In the genomic region with DNA sequence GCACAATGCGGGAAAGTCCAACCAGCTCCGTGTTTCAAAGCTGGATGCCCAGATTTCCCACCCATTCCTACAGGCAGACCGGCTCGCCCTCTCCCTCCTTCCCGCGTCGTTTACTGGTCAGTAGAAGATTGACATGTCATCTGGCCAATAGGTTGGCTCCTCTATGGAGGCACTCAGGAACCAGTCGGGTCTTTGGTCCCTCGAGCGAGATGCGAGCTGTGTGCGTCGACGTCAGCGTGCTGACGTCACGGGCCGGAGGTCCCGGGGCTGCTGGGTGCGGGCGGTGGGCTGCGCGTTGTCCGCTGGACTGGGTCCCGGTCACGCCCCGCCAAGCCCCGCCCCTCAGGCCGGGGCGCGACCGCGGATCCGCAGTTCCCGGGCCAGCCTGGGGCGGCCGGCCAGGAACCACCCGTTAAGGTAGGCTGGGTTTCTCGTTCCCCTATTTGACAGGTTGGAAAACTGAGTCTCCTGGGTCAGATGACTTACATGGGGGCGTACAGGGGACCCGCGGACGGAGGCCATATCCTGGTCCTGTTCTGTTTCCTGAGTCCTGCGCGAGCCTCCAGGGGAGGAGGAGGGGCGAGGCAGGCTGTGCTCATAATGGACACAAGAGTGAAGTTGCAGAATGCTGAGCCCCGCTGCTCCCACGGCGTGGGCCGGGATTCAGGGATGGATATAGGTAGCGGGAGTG, we compare ENCODE assay signal across 1 cellular context.
A peak's percentile ranks its signal among the peaks of the same experiment; 100 is the strongest.
TF ChIP-seq lines count a peak whose summit lies in the region.

A gene with protein sequence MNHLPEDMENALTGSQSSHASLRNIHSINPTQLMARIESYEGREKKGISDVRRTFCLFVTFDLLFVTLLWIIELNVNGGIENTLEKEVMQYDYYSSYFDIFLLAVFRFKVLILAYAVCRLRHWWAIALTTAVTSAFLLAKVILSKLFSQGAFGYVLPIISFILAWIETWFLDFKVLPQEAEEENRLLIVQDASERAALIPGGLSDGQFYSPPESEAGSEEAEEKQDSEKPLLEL (plus strand): TSS at position 242 of the 691 bp plus-strand sequence. CDS start 29,260 bp downstream, outside the sequence.

TF ChIP-seq in HepG2, 621 proteins besides CTCF, POLR2A, EP300 and RAD21 (continued from another document and continues in another):
- TF ChIP-seq, protein P1, sequence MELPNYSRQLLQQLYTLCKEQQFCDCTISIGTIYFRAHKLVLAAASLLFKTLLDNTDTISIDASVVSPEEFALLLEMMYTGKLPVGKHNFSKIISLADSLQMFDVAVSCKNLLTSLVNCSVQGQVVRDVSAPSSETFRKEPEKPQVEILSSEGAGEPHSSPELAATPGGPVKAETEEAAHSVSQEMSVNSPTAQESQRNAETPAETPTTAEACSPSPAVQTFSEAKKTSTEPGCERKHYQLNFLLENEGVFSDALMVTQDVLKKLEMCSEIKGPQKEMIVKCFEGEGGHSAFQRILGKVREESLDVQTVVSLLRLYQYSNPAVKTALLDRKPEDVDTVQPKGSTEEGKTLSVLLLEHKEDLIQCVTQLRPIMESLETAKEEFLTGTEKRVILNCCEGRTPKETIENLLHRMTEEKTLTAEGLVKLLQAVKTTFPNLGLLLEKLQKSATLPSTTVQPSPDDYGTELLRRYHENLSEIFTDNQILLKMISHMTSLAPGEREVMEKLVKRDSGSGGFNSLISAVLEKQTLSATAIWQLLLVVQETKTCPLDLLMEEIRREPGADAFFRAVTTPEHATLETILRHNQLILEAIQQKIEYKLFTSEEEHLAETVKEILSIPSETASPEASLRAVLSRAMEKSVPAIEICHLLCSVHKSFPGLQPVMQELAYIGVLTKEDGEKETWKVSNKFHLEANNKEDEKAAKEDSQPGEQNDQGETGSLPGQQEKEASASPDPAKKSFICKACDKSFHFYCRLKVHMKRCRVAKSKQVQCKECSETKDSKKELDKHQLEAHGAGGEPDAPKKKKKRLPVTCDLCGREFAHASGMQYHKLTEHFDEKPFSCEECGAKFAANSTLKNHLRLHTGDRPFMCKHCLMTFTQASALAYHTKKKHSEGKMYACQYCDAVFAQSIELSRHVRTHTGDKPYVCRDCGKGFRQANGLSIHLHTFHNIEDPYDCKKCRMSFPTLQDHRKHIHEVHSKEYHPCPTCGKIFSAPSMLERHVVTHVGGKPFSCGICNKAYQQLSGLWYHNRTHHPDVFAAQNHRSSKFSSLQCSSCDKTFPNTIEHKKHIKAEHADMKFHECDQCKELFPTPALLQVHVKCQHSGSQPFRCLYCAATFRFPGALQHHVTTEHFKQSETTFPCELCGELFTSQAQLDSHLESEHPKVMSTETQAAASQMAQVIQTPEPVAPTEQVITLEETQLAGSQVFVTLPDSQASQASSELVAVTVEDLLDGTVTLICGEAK (IDR thresholded peaks at IDR 0.05) = no peak
- TF ChIP-seq, protein P1 (CRISPR knock-in tag; IDR thresholded peaks at IDR 0.05) = 0 out of 2 replicates have a peak, but pooled peaks have one; percentile 20
- TF ChIP-seq SMAD9 (CRISPR knock-in tag; IDR thresholded peaks at IDR 0.05) = no peak
- peak; percentile 97 for TF ChIP-seq NFYC (CRISPR knock-in tag; IDR thresholded peaks at IDR 0.05)
- TF ChIP-seq SRSF4 (IDR thresholded peaks at IDR 0.05; ENCODE audit: low read depth, low read length, poor library complexity, severe bottlenecking) = no peak
- TF ChIP-seq MNT (IDR thresholded peaks at IDR 0.05) = no peak
- no peak for TF ChIP-seq NFATC3 (CRISPR knock-in tag; IDR thresholded peaks at IDR 0.05)
- TF ChIP-seq HOXA5 (CRISPR knock-in tag; IDR thresholded peaks at IDR 0.05) = no peak
- no peak for TF ChIP-seq ZNF790 (CRISPR knock-in tag; IDR thresholded peaks at IDR 0.05; ENCODE audit: borderline replicate concordance)
- peak; percentile 69; the same call in 1 of the 2 replicates for TF ChIP-seq TBX2 (CRISPR knock-in tag; IDR thresholded peaks at IDR 0.05; ENCODE audit: borderline replicate concordance)
- peak; percentile 47; the same call in 1 of the 2 replicates for TF ChIP-seq TEF (CRISPR knock-in tag; IDR thresholded peaks at IDR 0.05)
- TF ChIP-seq, protein P2, sequence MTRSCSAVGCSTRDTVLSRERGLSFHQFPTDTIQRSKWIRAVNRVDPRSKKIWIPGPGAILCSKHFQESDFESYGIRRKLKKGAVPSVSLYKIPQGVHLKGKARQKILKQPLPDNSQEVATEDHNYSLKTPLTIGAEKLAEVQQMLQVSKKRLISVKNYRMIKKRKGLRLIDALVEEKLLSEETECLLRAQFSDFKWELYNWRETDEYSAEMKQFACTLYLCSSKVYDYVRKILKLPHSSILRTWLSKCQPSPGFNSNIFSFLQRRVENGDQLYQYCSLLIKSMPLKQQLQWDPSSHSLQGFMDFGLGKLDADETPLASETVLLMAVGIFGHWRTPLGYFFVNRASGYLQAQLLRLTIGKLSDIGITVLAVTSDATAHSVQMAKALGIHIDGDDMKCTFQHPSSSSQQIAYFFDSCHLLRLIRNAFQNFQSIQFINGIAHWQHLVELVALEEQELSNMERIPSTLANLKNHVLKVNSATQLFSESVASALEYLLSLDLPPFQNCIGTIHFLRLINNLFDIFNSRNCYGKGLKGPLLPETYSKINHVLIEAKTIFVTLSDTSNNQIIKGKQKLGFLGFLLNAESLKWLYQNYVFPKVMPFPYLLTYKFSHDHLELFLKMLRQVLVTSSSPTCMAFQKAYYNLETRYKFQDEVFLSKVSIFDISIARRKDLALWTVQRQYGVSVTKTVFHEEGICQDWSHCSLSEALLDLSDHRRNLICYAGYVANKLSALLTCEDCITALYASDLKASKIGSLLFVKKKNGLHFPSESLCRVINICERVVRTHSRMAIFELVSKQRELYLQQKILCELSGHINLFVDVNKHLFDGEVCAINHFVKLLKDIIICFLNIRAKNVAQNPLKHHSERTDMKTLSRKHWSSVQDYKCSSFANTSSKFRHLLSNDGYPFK (CRISPR knock-in tag; IDR thresholded peaks at IDR 0.05; ENCODE audit: borderline replicate concordance) = peak; percentile 16; the same call in 1 of the 2 replicates
- TF ChIP-seq ZNF816 (CRISPR knock-in tag; IDR thresholded peaks at IDR 0.05; ENCODE audit: borderline replicate concordance) = no peak
- TF ChIP-seq, protein P3, sequence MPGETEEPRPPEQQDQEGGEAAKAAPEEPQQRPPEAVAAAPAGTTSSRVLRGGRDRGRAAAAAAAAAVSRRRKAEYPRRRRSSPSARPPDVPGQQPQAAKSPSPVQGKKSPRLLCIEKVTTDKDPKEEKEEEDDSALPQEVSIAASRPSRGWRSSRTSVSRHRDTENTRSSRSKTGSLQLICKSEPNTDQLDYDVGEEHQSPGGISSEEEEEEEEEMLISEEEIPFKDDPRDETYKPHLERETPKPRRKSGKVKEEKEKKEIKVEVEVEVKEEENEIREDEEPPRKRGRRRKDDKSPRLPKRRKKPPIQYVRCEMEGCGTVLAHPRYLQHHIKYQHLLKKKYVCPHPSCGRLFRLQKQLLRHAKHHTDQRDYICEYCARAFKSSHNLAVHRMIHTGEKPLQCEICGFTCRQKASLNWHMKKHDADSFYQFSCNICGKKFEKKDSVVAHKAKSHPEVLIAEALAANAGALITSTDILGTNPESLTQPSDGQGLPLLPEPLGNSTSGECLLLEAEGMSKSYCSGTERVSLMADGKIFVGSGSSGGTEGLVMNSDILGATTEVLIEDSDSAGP (CRISPR knock-in tag; IDR thresholded peaks at IDR 0.05; ENCODE audit: borderline replicate concordance) = peak; percentile 70; the same call in 1 of the 2 replicates
- no peak for TF ChIP-seq KLF9 (CRISPR knock-in tag; IDR thresholded peaks at IDR 0.05; ENCODE audit: low read depth)
- TF ChIP-seq, protein P4, sequence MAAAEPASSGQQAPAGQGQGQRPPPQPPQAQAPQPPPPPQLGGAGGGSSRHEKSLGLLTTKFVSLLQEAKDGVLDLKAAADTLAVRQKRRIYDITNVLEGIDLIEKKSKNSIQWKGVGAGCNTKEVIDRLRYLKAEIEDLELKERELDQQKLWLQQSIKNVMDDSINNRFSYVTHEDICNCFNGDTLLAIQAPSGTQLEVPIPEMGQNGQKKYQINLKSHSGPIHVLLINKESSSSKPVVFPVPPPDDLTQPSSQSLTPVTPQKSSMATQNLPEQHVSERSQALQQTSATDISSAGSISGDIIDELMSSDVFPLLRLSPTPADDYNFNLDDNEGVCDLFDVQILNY (CRISPR knock-in tag; conservative IDR thresholded peaks at IDR 0.05) = no peak; the same call in 1 of the 2 replicates
- TF ChIP-seq KMT2A (CRISPR knock-in tag; IDR thresholded peaks at IDR 0.05) = peak; percentile 75
- TF ChIP-seq ATF2 (CRISPR knock-in tag; IDR thresholded peaks at IDR 0.05) = peak; percentile 55; the same call in 1 of the 2 replicates
- no peak for TF ChIP-seq SMARCE1 (IDR thresholded peaks at IDR 0.05; ENCODE audit: borderline replicate concordance)
- TF ChIP-seq BRCA1 (CRISPR knock-in tag; IDR thresholded peaks at IDR 0.05) = no peak; the same call in 1 of the 2 replicates
- no peak for TF ChIP-seq ZFP41 (CRISPR knock-in tag; IDR thresholded peaks at IDR 0.05; ENCODE audit: borderline replicate concordance)
- no peak for TF ChIP-seq ZSCAN25 (CRISPR knock-in tag; IDR thresholded peaks at IDR 0.05)
- no peak for TF ChIP-seq AHR (CRISPR knock-in tag; IDR thresholded peaks at IDR 0.05)
- no peak for TF ChIP-seq KLF15 (CRISPR knock-in tag; IDR thresholded peaks at IDR 0.05; ENCODE audit: borderline replicate concordance)
- TF ChIP-seq ZNF570 (CRISPR knock-in tag; IDR thresholded peaks at IDR 0.05; ENCODE audit: borderline replicate concordance) = no peak
- TF ChIP-seq CBFB (CRISPR knock-in tag; IDR thresholded peaks at IDR 0.05) = no peak
- no peak for TF ChIP-seq XRCC5 (optimal IDR thresholded peaks at IDR 0.05; ENCODE audit: low read length)
- TF ChIP-seq ZSCAN30 (CRISPR knock-in tag; IDR thresholded peaks at IDR 0.05) = no peak
- no peak for TF ChIP-seq PRPF4 (IDR thresholded peaks at IDR 0.05; ENCODE audit: low read depth, low read length, poor library complexity, severe bottlenecking)
- TF ChIP-seq ZNF205 (CRISPR knock-in tag; IDR thresholded peaks at IDR 0.05) = 0 out of 2 replicates have a peak, but pooled peaks have one; percentile 33
- TF ChIP-seq ZNF629 (CRISPR knock-in tag; conservative IDR thresholded peaks at IDR 0.05) = peak; percentile 95
- TF ChIP-seq ZBTB7B (CRISPR knock-in tag; IDR thresholded peaks at IDR 0.05) = peak; percentile 78
- no peak for TF ChIP-seq ATRX (CRISPR knock-in tag; IDR thresholded peaks at IDR 0.05; ENCODE audit: borderline replicate concordance)
- TF ChIP-seq ZNF10 (CRISPR knock-in tag; IDR thresholded peaks at IDR 0.05; ENCODE audit: borderline replicate concordance, low read depth) = no peak
- TF ChIP-seq ZNF597 (CRISPR knock-in tag; IDR thresholded peaks at IDR 0.05) = no peak
